8 cellular contexts compared by ENCODE assay signal in genomic region chr3:80701349-80701748, GRCh38.
"Had no signal": no experiment of that assay in that cellular context is flagged by ENCODE, and none has a peak within 500 bp of the region (broad histone marks: within the 10 kb centered on the region; RNA-seq: fewer than 3 reads in every experiment).

No MANE protein-coding gene starts in this region.

- ATAC-seq: HCT116 had no signal

- DNase-seq: GM23248, GOT3, H7, HFFc6, KG1 had no signal

- H2AFZ ChIP-seq: GM23248 had no signal

- H3K27ac ChIP-seq: GM23248, HL-60 had no signal

- H3K9ac ChIP-seq: GM23248 had no signal

- H3K36me3 ChIP-seq: HAP-1 had no signal

- H3K4me1 ChIP-seq: HAP-1 had no signal

- H3K4me3 ChIP-seq: GM23248, HAP-1 had no signal
